ENCODE assay signal across 1 cellular context in the genomic region with DNA sequence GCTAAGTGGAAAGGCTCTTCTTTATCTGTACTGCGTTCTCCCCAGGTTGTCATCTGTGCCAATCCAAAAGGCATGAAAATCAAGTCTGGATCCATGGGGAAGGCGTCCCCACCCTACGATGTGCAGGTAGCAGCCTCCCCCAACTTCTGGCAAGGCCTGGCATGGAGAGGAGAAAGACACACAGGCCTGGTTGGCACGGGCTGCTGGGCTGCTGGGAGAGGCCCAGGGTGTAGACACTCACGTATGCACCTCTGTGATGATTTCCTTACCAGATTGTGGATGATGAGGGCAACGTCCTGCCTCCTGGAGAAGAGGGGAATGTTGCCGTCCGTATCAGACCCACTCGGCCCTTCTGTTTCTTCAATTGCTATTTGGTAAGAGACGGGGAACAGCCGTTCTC.
TF ChIP-seq lines count a peak whose summit lies in the region.

No MANE protein-coding gene starts in this region.

TF ChIP-seq in HepG2, 621 proteins besides CTCF, POLR2A, EP300 and RAD21:
- TF ChIP-seq MBNL3 (CRISPR knock-in tag; conservative IDR thresholded peaks at IDR 0.05) = no peak
- TF ChIP-seq, protein P1, sequence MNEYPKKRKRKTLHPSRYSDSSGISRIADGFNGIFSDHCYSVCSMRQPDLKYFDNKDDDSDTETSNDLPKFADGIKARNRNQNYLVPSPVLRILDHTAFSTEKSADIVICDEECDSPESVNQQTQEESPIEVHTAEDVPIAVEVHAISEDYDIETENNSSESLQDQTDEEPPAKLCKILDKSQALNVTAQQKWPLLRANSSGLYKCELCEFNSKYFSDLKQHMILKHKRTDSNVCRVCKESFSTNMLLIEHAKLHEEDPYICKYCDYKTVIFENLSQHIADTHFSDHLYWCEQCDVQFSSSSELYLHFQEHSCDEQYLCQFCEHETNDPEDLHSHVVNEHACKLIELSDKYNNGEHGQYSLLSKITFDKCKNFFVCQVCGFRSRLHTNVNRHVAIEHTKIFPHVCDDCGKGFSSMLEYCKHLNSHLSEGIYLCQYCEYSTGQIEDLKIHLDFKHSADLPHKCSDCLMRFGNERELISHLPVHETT (CRISPR knock-in tag; conservative IDR thresholded peaks at IDR 0.05) = no peak
- TF ChIP-seq, protein P2, sequence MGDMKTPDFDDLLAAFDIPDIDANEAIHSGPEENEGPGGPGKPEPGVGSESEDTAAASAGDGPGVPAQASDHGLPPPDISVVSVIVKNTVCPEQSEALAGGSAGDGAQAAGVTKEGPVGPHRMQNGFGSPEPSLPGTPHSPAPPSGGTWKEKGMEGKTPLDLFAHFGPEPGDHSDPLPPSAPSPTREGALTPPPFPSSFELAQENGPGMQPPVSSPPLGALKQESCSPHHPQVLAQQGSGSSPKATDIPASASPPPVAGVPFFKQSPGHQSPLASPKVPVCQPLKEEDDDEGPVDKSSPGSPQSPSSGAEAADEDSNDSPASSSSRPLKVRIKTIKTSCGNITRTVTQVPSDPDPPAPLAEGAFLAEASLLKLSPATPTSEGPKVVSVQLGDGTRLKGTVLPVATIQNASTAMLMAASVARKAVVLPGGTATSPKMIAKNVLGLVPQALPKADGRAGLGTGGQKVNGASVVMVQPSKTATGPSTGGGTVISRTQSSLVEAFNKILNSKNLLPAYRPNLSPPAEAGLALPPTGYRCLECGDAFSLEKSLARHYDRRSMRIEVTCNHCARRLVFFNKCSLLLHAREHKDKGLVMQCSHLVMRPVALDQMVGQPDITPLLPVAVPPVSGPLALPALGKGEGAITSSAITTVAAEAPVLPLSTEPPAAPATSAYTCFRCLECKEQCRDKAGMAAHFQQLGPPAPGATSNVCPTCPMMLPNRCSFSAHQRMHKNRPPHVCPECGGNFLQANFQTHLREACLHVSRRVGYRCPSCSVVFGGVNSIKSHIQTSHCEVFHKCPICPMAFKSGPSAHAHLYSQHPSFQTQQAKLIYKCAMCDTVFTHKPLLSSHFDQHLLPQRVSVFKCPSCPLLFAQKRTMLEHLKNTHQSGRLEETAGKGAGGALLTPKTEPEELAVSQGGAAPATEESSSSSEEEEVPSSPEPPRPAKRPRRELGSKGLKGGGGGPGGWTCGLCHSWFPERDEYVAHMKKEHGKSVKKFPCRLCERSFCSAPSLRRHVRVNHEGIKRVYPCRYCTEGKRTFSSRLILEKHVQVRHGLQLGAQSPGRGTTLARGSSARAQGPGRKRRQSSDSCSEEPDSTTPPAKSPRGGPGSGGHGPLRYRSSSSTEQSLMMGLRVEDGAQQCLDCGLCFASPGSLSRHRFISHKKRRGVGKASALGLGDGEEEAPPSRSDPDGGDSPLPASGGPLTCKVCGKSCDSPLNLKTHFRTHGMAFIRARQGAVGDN (CRISPR knock-in tag; IDR thresholded peaks at IDR 0.05) = 0 out of 2 replicates have a peak, but pooled peaks have one; percentile 20
- TF ChIP-seq ZNF343 (CRISPR knock-in tag; IDR thresholded peaks at IDR 0.05) = no peak
- no peak for TF ChIP-seq MAFG (CRISPR knock-in tag; IDR thresholded peaks at IDR 0.05)
- no peak for TF ChIP-seq AGO1 (IDR thresholded peaks at IDR 0.05; ENCODE audit: low read depth, low read length, poor library complexity, severe bottlenecking)
- no peak for TF ChIP-seq ZNF33B (CRISPR knock-in tag; IDR thresholded peaks at IDR 0.05)
TF ChIP-seq in HepG2: peak in this region for 1.
